Comparison of ENCODE assay signal across 1 cellular context in the genomic region with DNA sequence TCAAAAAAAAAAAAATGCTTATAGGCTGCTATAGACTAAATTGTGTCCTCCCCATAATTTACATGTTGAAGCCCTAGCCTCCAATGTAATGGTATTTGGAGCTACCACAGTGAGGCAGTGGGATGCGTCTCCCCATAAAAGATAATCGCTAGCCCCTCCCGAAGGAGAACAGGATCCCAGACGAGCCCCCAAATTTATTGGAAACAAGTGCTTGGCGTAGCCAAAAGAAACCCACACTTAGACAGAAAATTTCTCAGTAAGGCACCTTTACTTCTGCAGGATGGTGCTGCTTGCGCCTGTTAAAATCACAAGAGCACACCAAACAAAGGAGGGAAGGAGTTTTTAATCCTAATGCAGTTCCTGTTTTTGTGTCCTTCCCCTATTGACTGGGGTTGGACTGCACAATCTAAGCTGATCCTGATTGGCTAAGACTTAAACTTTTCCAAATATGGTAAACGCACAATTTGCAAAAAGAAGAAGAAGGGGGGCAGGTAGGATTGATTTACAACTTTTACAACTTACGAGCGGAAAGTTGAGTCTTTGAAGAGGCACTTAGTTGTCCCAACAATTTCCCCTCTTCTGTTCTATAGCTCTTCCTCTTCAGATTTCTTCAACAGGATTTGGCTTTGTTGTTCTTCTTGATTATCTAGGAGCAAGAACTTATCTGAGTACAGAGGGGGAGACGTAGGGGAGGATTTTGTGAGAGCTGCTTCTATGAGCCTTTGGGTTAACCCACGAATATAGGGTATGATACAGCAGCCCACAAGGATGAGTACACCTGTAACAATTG.
TF ChIP-seq lines count a peak whose summit lies in the region.

No MANE protein-coding gene starts in this region.

TF ChIP-seq in K562, 482 proteins besides CTCF, POLR2A, EP300 and RAD21 (continued from another document and continues in another):
- TF ChIP-seq, protein P1, sequence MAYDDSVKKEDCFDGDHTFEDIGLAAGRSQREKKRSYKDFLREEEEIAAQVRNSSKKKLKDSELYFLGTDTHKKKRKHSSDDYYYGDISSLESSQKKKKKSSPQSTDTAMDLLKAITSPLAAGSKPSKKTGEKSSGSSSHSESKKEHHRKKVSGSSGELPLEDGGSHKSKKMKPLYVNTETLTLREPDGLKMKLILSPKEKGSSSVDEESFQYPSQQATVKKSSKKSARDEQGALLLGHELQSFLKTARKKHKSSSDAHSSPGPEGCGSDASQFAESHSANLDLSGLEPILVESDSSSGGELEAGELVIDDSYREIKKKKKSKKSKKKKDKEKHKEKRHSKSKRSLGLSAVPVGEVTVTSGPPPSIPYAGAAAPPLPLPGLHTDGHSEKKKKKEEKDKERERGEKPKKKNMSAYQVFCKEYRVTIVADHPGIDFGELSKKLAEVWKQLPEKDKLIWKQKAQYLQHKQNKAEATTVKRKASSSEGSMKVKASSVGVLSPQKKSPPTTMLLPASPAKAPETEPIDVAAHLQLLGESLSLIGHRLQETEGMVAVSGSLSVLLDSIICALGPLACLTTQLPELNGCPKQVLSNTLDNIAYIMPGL (CRISPR knock-in tag; IDR thresholded peaks at IDR 0.05) = no peak
- TF ChIP-seq, protein P2, sequence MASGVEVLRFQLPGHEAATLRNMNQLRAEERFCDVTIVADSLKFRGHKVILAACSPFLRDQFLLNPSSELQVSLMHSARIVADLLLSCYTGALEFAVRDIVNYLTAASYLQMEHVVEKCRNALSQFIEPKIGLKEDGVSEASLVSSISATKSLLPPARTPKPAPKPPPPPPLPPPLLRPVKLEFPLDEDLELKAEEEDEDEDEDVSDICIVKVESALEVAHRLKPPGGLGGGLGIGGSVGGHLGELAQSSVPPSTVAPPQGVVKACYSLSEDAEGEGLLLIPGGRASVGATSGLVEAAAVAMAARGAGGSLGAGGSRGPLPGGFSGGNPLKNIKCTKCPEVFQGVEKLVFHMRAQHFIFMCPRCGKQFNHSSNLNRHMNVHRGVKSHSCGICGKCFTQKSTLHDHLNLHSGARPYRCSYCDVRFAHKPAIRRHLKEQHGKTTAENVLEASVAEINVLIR (CRISPR knock-in tag; IDR thresholded peaks at IDR 0.05) = no peak
- TF ChIP-seq ETS2 (tag; IDR thresholded peaks at IDR 0.05; ENCODE audit: borderline replicate concordance, poor library complexity, severe bottlenecking) (no peak), KLF6 (CRISPR knock-in tag; IDR thresholded peaks at IDR 0.05; ENCODE audit: borderline replicate concordance) (no peak; the same call in 1 of the 2 replicates), PHF20 (IDR thresholded peaks at IDR 0.05; ENCODE audit: partially characterized antibody) (no peak), SUPT5H (IDR thresholded peaks at IDR 0.05) (peak; percentile 62), SOX6 (IDR thresholded peaks at IDR 0.05) (peak; percentile 71; the same call in 1 of the 2 replicates), E2F3 (CRISPR knock-in tag; IDR thresholded peaks at IDR 0.05) (no peak), TRIM24 (IDR thresholded peaks at IDR 0.05) (0 out of 4 replicates have a peak, but pooled peaks of 1 of the 2 experiments have one; percentile 6), FOSL1 (tag; conservative IDR thresholded peaks at IDR 0.05) (peak; percentile 33), CEBPB (tag; IDR thresholded peaks at IDR 0.05) (0 out of 2 replicates have a peak, but pooled peaks have one; percentile 6), FOXK2 (conservative IDR thresholded peaks at IDR 0.05 in 1 of 2, IDR thresholded peaks at IDR 0.05 in 1 of 2; ENCODE audit: low read depth in 2 of 2) (peak; percentile 71 to 74; a peak in 2 of 4 replicates), IFI16 (CRISPR knock-in tag; IDR thresholded peaks at IDR 0.05) (no peak), ARID1B (IDR thresholded peaks at IDR 0.05) (0 out of 2 replicates have a peak, but pooled peaks have one; percentile 32), ZNF583 (CRISPR knock-in tag; IDR thresholded peaks at IDR 0.05) (no peak), EZH2 (IDR thresholded peaks at IDR 0.05; ENCODE audit: borderline replicate concordance, low read depth, low read length) (no peak), MED1 (CRISPR knock-in tag; IDR thresholded peaks at IDR 0.05; ENCODE audit: borderline replicate concordance) (no peak), MYC (IDR thresholded peaks at IDR 0.05; ENCODE audit: low read depth, low read length) (peak; percentile 46; the same call in 1 of the 2 replicates), MYC (CRISPR knock-in tag; IDR thresholded peaks at IDR 0.05; ENCODE audit: borderline replicate concordance, low read depth) (0 out of 2 replicates have a peak, but pooled peaks have one; percentile 61), CHCHD3 (CRISPR knock-in tag; IDR thresholded peaks at IDR 0.05) (no peak), SMARCB1 (IDR thresholded peaks at IDR 0.05; ENCODE audit: insufficient read length, low read depth) (no peak), CHD1 (IDR thresholded peaks at IDR 0.05; ENCODE audit: low read length) (peak; percentile 8), SMAD1 (IDR thresholded peaks at IDR 0.05; ENCODE audit: low read depth, low read length, partially characterized antibody) (peak; percentile 85), ZKSCAN1 (IDR thresholded peaks at IDR 0.05; ENCODE audit: low read depth, low read length) (no peak), RHOXF2B (CRISPR knock-in tag; conservative IDR thresholded peaks at IDR 0.05) (peak; percentile 80; the same call in 1 of the 2 replicates), FOXJ2 (tag; IDR thresholded peaks at IDR 0.05) (peak; percentile 86), PTTG1 (tag; IDR thresholded peaks at IDR 0.05; ENCODE audit: low read depth) (no peak; the same call in 1 of the 2 replicates), GATAD2B (IDR thresholded peaks at IDR 0.05; ENCODE audit: borderline replicate concordance) (0 out of 2 replicates have a peak, but pooled peaks have one; percentile 35), EP400 (IDR thresholded peaks at IDR 0.05) (peak; percentile 64), ARNT (IDR thresholded peaks at IDR 0.05) (0 out of 4 replicates have a peak, but pooled peaks of 1 of the 2 experiments have one; percentile 32), SPI1 (IDR thresholded peaks at IDR 0.05; ENCODE audit: borderline replicate concordance, low read depth, low read length) (peak; percentile 100), ILK (tag; IDR thresholded peaks at IDR 0.05; ENCODE audit: borderline replicate concordance, low read depth) (no peak), SRSF9 (IDR thresholded peaks at IDR 0.05; ENCODE audit: borderline replicate concordance, low read depth, low read length) (no peak), L3MBTL2 (IDR thresholded peaks at IDR 0.05) (peak; percentile 64), POLR2AphosphoS5 (IDR thresholded peaks at IDR 0.05; ENCODE audit: control insufficient read depth, insufficient read depth, low read depth, low read length) (peak; percentile 66; the same call in 1 of the 2 replicates), DMBX1 (CRISPR knock-in tag; IDR thresholded peaks at IDR 0.05; ENCODE audit: borderline replicate concordance) (no peak), BRCA1 (IDR thresholded peaks at IDR 0.05) (no peak), BRCA1 (CRISPR knock-in tag; IDR thresholded peaks at IDR 0.05) (no peak), NFIX (CRISPR knock-in tag; IDR thresholded peaks at IDR 0.05; ENCODE audit: low read depth) (no peak), ZNF764 (CRISPR knock-in tag; IDR thresholded peaks at IDR 0.05; ENCODE audit: low read depth) (no peak), ATF7 (IDR thresholded peaks at IDR 0.05) (peak; percentile 60; the same call in 1 of the 2 replicates), RBM22 (IDR thresholded peaks at IDR 0.05; ENCODE audit: low read depth, low read length, poor library complexity, severe bottlenecking) (no peak)
- TF ChIP-seq, protein P3, sequence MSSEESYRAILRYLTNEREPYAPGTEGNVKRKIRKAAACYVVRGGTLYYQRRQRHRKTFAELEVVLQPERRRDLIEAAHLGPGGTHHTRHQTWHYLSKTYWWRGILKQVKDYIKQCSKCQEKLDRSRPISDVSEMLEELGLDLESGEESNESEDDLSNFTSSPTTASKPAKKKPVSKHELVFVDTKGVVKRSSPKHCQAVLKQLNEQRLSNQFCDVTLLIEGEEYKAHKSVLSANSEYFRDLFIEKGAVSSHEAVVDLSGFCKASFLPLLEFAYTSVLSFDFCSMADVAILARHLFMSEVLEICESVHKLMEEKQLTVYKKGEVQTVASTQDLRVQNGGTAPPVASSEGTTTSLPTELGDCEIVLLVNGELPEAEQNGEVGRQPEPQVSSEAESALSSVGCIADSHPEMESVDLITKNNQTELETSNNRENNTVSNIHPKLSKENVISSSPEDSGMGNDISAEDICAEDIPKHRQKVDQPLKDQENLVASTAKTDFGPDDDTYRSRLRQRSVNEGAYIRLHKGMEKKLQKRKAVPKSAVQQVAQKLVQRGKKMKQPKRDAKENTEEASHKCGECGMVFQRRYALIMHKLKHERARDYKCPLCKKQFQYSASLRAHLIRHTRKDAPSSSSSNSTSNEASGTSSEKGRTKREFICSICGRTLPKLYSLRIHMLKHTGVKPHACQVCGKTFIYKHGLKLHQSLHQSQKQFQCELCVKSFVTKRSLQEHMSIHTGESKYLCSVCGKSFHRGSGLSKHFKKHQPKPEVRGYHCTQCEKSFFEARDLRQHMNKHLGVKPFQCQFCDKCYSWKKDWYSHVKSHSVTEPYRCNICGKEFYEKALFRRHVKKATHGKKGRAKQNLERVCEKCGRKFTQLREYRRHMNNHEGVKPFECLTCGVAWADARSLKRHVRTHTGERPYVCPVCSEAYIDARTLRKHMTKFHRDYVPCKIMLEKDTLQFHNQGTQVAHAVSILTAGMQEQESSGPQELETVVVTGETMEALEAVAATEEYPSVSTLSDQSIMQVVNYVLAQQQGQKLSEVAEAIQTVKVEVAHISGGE (CRISPR knock-in tag; IDR thresholded peaks at IDR 0.05) = no peak
- TF ChIP-seq, protein P4, sequence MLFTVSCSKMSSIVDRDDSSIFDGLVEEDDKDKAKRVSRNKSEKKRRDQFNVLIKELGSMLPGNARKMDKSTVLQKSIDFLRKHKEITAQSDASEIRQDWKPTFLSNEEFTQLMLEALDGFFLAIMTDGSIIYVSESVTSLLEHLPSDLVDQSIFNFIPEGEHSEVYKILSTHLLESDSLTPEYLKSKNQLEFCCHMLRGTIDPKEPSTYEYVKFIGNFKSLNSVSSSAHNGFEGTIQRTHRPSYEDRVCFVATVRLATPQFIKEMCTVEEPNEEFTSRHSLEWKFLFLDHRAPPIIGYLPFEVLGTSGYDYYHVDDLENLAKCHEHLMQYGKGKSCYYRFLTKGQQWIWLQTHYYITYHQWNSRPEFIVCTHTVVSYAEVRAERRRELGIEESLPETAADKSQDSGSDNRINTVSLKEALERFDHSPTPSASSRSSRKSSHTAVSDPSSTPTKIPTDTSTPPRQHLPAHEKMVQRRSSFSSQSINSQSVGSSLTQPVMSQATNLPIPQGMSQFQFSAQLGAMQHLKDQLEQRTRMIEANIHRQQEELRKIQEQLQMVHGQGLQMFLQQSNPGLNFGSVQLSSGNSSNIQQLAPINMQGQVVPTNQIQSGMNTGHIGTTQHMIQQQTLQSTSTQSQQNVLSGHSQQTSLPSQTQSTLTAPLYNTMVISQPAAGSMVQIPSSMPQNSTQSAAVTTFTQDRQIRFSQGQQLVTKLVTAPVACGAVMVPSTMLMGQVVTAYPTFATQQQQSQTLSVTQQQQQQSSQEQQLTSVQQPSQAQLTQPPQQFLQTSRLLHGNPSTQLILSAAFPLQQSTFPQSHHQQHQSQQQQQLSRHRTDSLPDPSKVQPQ (CRISPR knock-in tag; IDR thresholded peaks at IDR 0.05; ENCODE audit: borderline replicate concordance) = no peak
- TF ChIP-seq, protein P5, sequence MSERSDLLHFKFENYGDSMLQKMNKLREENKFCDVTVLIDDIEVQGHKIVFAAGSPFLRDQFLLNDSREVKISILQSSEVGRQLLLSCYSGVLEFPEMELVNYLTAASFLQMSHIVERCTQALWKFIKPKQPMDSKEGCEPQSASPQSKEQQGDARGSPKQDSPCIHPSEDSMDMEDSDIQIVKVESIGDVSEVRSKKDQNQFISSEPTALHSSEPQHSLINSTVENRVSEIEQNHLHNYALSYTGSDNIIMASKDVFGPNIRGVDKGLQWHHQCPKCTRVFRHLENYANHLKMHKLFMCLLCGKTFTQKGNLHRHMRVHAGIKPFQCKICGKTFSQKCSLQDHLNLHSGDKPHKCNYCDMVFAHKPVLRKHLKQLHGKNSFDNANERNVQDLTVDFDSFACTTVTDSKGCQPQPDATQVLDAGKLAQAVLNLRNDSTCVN (CRISPR knock-in tag; IDR thresholded peaks at IDR 0.05) = no peak; the same call in 1 of the 2 replicates
- TF ChIP-seq, protein P6, sequence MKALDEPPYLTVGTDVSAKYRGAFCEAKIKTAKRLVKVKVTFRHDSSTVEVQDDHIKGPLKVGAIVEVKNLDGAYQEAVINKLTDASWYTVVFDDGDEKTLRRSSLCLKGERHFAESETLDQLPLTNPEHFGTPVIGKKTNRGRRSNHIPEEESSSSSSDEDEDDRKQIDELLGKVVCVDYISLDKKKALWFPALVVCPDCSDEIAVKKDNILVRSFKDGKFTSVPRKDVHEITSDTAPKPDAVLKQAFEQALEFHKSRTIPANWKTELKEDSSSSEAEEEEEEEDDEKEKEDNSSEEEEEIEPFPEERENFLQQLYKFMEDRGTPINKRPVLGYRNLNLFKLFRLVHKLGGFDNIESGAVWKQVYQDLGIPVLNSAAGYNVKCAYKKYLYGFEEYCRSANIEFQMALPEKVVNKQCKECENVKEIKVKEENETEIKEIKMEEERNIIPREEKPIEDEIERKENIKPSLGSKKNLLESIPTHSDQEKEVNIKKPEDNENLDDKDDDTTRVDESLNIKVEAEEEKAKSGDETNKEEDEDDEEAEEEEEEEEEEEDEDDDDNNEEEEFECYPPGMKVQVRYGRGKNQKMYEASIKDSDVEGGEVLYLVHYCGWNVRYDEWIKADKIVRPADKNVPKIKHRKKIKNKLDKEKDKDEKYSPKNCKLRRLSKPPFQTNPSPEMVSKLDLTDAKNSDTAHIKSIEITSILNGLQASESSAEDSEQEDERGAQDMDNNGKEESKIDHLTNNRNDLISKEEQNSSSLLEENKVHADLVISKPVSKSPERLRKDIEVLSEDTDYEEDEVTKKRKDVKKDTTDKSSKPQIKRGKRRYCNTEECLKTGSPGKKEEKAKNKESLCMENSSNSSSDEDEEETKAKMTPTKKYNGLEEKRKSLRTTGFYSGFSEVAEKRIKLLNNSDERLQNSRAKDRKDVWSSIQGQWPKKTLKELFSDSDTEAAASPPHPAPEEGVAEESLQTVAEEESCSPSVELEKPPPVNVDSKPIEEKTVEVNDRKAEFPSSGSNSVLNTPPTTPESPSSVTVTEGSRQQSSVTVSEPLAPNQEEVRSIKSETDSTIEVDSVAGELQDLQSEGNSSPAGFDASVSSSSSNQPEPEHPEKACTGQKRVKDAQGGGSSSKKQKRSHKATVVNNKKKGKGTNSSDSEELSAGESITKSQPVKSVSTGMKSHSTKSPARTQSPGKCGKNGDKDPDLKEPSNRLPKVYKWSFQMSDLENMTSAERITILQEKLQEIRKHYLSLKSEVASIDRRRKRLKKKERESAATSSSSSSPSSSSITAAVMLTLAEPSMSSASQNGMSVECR (CRISPR knock-in tag; IDR thresholded peaks at IDR 0.05) = no peak
- TF ChIP-seq, protein P7, sequence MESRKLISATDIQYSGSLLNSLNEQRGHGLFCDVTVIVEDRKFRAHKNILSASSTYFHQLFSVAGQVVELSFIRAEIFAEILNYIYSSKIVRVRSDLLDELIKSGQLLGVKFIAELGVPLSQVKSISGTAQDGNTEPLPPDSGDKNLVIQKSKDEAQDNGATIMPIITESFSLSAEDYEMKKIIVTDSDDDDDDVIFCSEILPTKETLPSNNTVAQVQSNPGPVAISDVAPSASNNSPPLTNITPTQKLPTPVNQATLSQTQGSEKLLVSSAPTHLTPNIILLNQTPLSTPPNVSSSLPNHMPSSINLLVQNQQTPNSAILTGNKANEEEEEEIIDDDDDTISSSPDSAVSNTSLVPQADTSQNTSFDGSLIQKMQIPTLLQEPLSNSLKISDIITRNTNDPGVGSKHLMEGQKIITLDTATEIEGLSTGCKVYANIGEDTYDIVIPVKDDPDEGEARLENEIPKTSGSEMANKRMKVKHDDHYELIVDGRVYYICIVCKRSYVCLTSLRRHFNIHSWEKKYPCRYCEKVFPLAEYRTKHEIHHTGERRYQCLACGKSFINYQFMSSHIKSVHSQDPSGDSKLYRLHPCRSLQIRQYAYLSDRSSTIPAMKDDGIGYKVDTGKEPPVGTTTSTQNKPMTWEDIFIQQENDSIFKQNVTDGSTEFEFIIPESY (CRISPR knock-in tag; IDR thresholded peaks at IDR 0.05) = peak; percentile 54; the same call in 1 of the 2 replicates
